9 cellular contexts compared by ENCODE assay signal in genomic region chr3:111073186-111073585, GRCh38. TPM values are rescaled to one million over a fixed set of nuclear protein-coding genes. Genes with fewer than 3 reads are reported as not detected.
DNase-seq lines count a peak whose midpoint lies in the region; ATAC-seq and TF ChIP-seq lines count a peak whose summit lies in the region.
"Had no signal": no experiment of that assay in that cellular context is flagged by ENCODE, and none has a peak within 500 bp of the region (broad histone marks: within the 10 kb centered on the region; RNA-seq: fewer than 3 reads in every experiment).

No MANE protein-coding gene starts in this region.

- H3K4me1 ChIP-seq in NT2/D1 (ENCODE audit: insufficient read depth, insufficient read length) = no peaks in the 10 kb centered on the region
- H3K4me1 ChIP-seq in neuron (ENCODE audit: insufficient read depth, low read length) = peaks cover 30% of the 10 kb centered on the region

- H3K9me3 Mint-ChIP-seq in CD14-positive monocyte = peaks cover 0 to 20% (median 12%) of the 10 kb centered on the region in 7 donors

- peaks cover 52 to 68% (median 60%) of the 10 kb centered on the region in 3 donors for H3K27me3 Mint-ChIP-seq in CD14-positive monocyte (ENCODE audit: low read depth in 3 of 3)

- peak overlapping the region; percentile 96 for H3K9ac ChIP-seq in NT2/D1 (ENCODE audit: insufficient read length, low read depth)

- H3K4me1 Mint-ChIP-seq in CD14-positive monocyte = peaks cover 19% of the 10 kb centered on the region

- H3K27ac Mint-ChIP-seq in CD14-positive monocyte = no peak overlapping the region

- H3K36me3 ChIP-seq in NT2/D1 (ENCODE audit: insufficient read depth, insufficient read length, low read length) (no peaks in the 10 kb centered on the region), neuron (ENCODE audit: insufficient read depth, low read length) (no peaks in the 10 kb centered on the region)
- H3K36me3 ChIP-seq: neutrophil had no signal

- H2AFZ ChIP-seq in neuron (ENCODE audit: low read depth, low read length) = no peak overlapping the region

- H3K9me3 ChIP-seq in NT2/D1 (ENCODE audit: insufficient read depth, low read length) (no peaks in the 10 kb centered on the region), neuron (ENCODE audit: low read length) (no peaks in the 10 kb centered on the region)
- H3K9me3 ChIP-seq: neutrophil had no signal

- DNase-seq in CD14-positive monocyte (ENCODE audit: low spot score) (no peak), NT2/D1 (ENCODE audit: low read depth, low spot score) (no peak), epithelial cell of esophagus (ENCODE audit: low read depth) (peak; percentile 22), D341Med (ENCODE audit: low spot score) (no peak), head of caudate nucleus (no peak)

- H3K36me3 Mint-ChIP-seq in CD14-positive monocyte = peaks cover 0 to 13% of the 10 kb centered on the region in 2 donors

- ATAC-seq in GM21717 (IDR thresholded peaks at IDR 0.05; ENCODE audit: unreplicated experiment) (no peak), GM21360 (IDR thresholded peaks at IDR 0.05; ENCODE audit: unreplicated experiment) (no peak)

- H3K4me3 ChIP-seq in NT2/D1 (ENCODE audit: insufficient read length, low read depth) (peak overlapping the region; percentile 88), epithelial cell of esophagus (ENCODE audit: low read length) (peak overlapping the region; percentile 71), neuron (ENCODE audit: low read length) (peak overlapping the region; percentile 77)

- intact Hi-C loops in CD14-positive monocyte (cut with micrococcal nuclease) = no loop called here
- intact Hi-C loops in head of caudate nucleus (cut with DNase I) = no loop called here

- peak overlapping the region; percentile 74 to 90 for H3K4me3 Mint-ChIP-seq in CD14-positive monocyte

- H3K27me3 ChIP-seq in NT2/D1 (ENCODE audit: insufficient read depth, insufficient read length) = no peaks in the 10 kb centered on the region
- no peaks in the 10 kb centered on the region for H3K27me3 ChIP-seq in neuron (ENCODE audit: insufficient read depth, low read length)

- TF ChIP-seq CTCF in CD14-positive monocyte (IDR thresholded peaks at IDR 0.05) (no peak), epithelial cell of esophagus (IDR thresholded peaks at IDR 0.05; ENCODE audit: insufficient read depth, low read depth, low read length, missing control alignments) (no peak)

RNA-seq across cellular contexts. Expression of gene NECTIN3, which starts 1.6 kb away (rescaled TPM):
- polyA plus RNA-seq in CD14-positive monocyte = not detected
